In the genomic region with DNA sequence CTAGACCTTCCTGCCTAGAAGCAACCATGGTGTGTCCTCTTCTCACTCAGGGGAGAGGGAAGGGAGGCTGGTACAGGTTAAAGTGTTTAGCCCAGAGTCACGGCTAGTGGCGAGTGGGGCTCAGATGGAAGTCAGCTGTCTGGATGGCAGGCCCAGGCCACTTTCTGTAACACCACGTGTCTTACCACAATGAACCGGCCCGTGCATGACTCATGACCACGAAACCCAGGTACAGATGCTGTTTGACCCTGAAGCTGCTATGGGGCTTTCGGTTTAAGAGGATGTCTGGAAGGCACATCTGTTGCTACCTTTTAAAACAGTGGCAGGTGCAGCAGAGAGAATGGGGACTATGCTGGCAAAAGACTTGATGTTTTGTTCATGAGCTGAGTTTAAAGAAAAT, we compare ENCODE assay signal across 8 cellular contexts. TPM values are rescaled to one million over a fixed set of nuclear protein-coding genes. Genes with fewer than 3 reads are reported as not detected.
DNase-seq lines count a peak whose midpoint lies in the region; ATAC-seq and TF ChIP-seq lines count a peak whose summit lies in the region.

No MANE protein-coding gene starts in this region.

- no peak for TF ChIP-seq CTCF in HL-60 (IDR thresholded peaks at IDR 0.05; ENCODE audit: insufficient read depth, low read length)
- TF ChIP-seq CTCF in omental fat pad (IDR thresholded peaks at IDR 0.05) = no peak
- TF ChIP-seq CTCF in CD14-positive monocyte (IDR thresholded peaks at IDR 0.05) = no peak

- H3K27ac ChIP-seq in CD4-positive, alpha-beta memory T cell (ENCODE audit: low read depth, low read length) = peak overlapping the region; percentile 42
- H3K27ac ChIP-seq in HL-60 (replicated peaks) = no peak overlapping the region

- H3K27me3 Mint-ChIP-seq in CD4-positive, alpha-beta memory T cell = peaks cover 0 to 4% of the 10 kb centered on the region in 2 donors
- peaks cover 2% of the 10 kb centered on the region for H3K27me3 Mint-ChIP-seq in activated T-cell treated with anti-CD3 and anti-CD28 coated beads, Interleukin-2, amount 50 U/mL, for 4 hours (ENCODE audit: low read depth)
- peaks cover 0 to 1% (median 0%) of the 10 kb centered on the region in 3 donors for H3K27me3 Mint-ChIP-seq in CD14-positive monocyte (ENCODE audit: low read depth in 3 of 3)

- H3K9me3 Mint-ChIP-seq in CD4-positive, alpha-beta memory T cell = peaks cover 2 to 15% (median 6%) of the 10 kb centered on the region in 8 donors
- peaks cover 6% of the 10 kb centered on the region for H3K9me3 Mint-ChIP-seq in activated T-cell treated with anti-CD3 and anti-CD28 coated beads, Interleukin-2, amount 50 U/mL, for 4 hours
- peaks cover 0 to 4% (median 0%) of the 10 kb centered on the region in 7 donors for H3K9me3 Mint-ChIP-seq in CD14-positive monocyte

- H3K4me1 Mint-ChIP-seq in CD4-positive, alpha-beta memory T cell = peaks cover 55 to 74% (median 68%) of the 10 kb centered on the region in 4 donors
- H3K4me1 Mint-ChIP-seq in activated T-cell treated with anti-CD3 and anti-CD28 coated beads, Interleukin-2, amount 50 U/mL, for 4 hours (ENCODE audit: low read depth) = peaks cover 74% of the 10 kb centered on the region
- H3K4me1 Mint-ChIP-seq in CD14-positive monocyte = peaks cover 9% of the 10 kb centered on the region

- H3K27ac Mint-ChIP-seq in CD4-positive, alpha-beta memory T cell = peak overlapping the region; percentile 96 to 99 (median 98)
- H3K27ac Mint-ChIP-seq in CD14-positive monocyte = peak overlapping the region in 1 of 7 donors; percentile 46

- ATAC-seq in GM21447 (IDR thresholded peaks at IDR 0.05; ENCODE audit: unreplicated experiment) (peak; percentile 95), omental fat pad (ENCODE audit: low FRiP score) (no peak)
- ATAC-seq in activated T-cell treated with anti-CD3 and anti-CD28 coated beads, Interleukin-2, amount 50 U/mL, for 4 hours = peak; percentile 46 to 67

- peak overlapping the region in 7 of 8 donors; percentile 55 to 79 (median 70) for H3K4me3 Mint-ChIP-seq in CD4-positive, alpha-beta memory T cell
- peak overlapping the region; percentile 31 for H3K4me3 Mint-ChIP-seq in activated T-cell treated with anti-CD3 and anti-CD28 coated beads, Interleukin-2, amount 50 U/mL, for 4 hours
- no peak overlapping the region for H3K4me3 Mint-ChIP-seq in CD14-positive monocyte

- H3K4me1 ChIP-seq in CD4-positive, alpha-beta memory T cell (ENCODE audit: insufficient read depth, low read length) = peaks cover 74% of the 10 kb centered on the region

- no peak overlapping the region for H3K4me3 ChIP-seq in CD4-positive, alpha-beta memory T cell (ENCODE audit: low read length in 2 of 2)
- H3K4me3 ChIP-seq in HL-60 (replicated peaks; ENCODE audit: insufficient read depth, low read length) = no peak overlapping the region

- no peaks in the 10 kb centered on the region for H3K27me3 ChIP-seq in CD4-positive, alpha-beta memory T cell (ENCODE audit: insufficient read depth, low read length)
- H3K27me3 ChIP-seq in HL-60 (ENCODE audit: insufficient read depth, poor library complexity, severe bottlenecking) = no peaks in the 10 kb centered on the region

- no peaks in the 10 kb centered on the region for H3K36me3 ChIP-seq in CD4-positive, alpha-beta memory T cell (ENCODE audit: insufficient read depth, low read length)

- H3K9me3 ChIP-seq in CD4-positive, alpha-beta memory T cell (ENCODE audit: control insufficient read depth in 1 of 2, low read length in 2 of 2) = no peaks in the 10 kb centered on the region

- CTCF ChIA-PET in CD4-positive, alpha-beta memory T cell (lab: Charles Lee; ENCODE audit: partially characterized antibody) = interaction anchor here (0.9 to 4.8 kb wide), 7 partner anchors 8 to 106 kb away, joined by 3 to 21 read pairs (median 4); no protein-coding TSS in a partner anchor

- peak; percentile 45 to 82 (median 53) for DNase-seq in CD4-positive, alpha-beta memory T cell
- DNase-seq in HL-60 (ENCODE audit: low read depth in 1 of 2, low spot score in 1 of 2) (peak; percentile 16 to 49), omental fat pad (ENCODE audit: low spot score) (no peak), SHP77 (lab: John Stamatoyannopoulos, UW) (no peak), CD14-positive monocyte (ENCODE audit: low spot score) (no peak)
- peak; percentile 51 for DNase-seq in activated T-cell treated with anti-CD3 and anti-CD28 coated beads, Interleukin-2, amount 50 U/mL, for 4 hours
- DNase-seq in stimulated activated CD4-positive, alpha-beta T cell treated with anti-CD3 and anti-CD28 coated beads, Interleukin-12 subunit alpha, Interleukin-12 subunit beta, amount 100 ng/mL, for 48 hours (ENCODE audit: low read depth in 2 of 3, low spot score in 1 of 3) = peak; percentile 38 to 56 (median 49)

- H3K36me3 Mint-ChIP-seq in CD4-positive, alpha-beta memory T cell = peaks cover 18 to 21% of the 10 kb centered on the region in 2 donors
- H3K36me3 Mint-ChIP-seq in activated T-cell treated with anti-CD3 and anti-CD28 coated beads, Interleukin-2, amount 50 U/mL, for 4 hours (ENCODE audit: insufficient read depth) = peaks cover 4% of the 10 kb centered on the region
- no peaks in the 10 kb centered on the region for H3K36me3 Mint-ChIP-seq in CD14-positive monocyte

- intact Hi-C loops in CD4-positive, alpha-beta memory T cell (cut with micrococcal nuclease) = loop anchor here (2.0 to 10.0 kb wide), 3 partner anchors 16 to 706 kb away; partner anchors contain the start of genes CCR6 and RNASET2
- intact Hi-C loops in CD14-positive monocyte (cut with micrococcal nuclease) = no loop called here

- POLR2A ChIA-PET in CD4-positive, alpha-beta memory T cell (lab: Charles Lee; ENCODE audit: partially characterized antibody) = interaction anchor here (0.7 to 3.4 kb wide), 13 partner anchors 9 to 207 kb away, joined by 3 to 28 read pairs (median 5); partner anchors contain the start of gene RPS6KA2

RNA-seq across cellular contexts. Expression of gene MPC1, which starts 36.5 kb away (rescaled TPM):
- 10 to 100 TPM; 33.1 to 34.7 TPM for total RNA-seq in CD4-positive, alpha-beta memory T cell
- polyA plus RNA-seq in CD4-positive, alpha-beta memory T cell = 10 to 100 TPM; 57.2 to 85.0 TPM
- total RNA-seq in activated T-cell treated with anti-CD3 and anti-CD28 coated beads, Interleukin-2, amount 50 U/mL, for 4 hours = 10 to 100 TPM; 17.9 to 24.6 (median 24.0) TPM
- total RNA-seq in omental fat pad = 10 to 100 TPM; 33.4 to 99.4 (median 58.8) TPM
- polyA plus RNA-seq in CD14-positive monocyte = 100 to 1,000 TPM; 104 to 122 TPM

Comparison
In these comparisons a context has a peak if more than half of its experiments do, and no peak if none do; other contexts are left out.
1. DNase-seq: peak in CD4-positive, alpha-beta memory T cell (5 of 5), HL-60 (2 of 2), activated T-cell treated with anti-CD3 and anti-CD28 coated beads, Interleukin-2, amount 50 U/mL, for 4 hours (single experiment) and stimulated activated CD4-positive, alpha-beta T cell treated with anti-CD3 and anti-CD28 coated beads, Interleukin-12 subunit alpha, Interleukin-12 subunit beta, amount 100 ng/mL, for 48 hours (3 of 3); none in omental fat pad (single experiment), SHP77 (0 of 2) and CD14-positive monocyte (single experiment).
2. H3K4me3 Mint-ChIP-seq: peak in CD4-positive, alpha-beta memory T cell (7 of 8) and activated T-cell treated with anti-CD3 and anti-CD28 coated beads, Interleukin-2, amount 50 U/mL, for 4 hours (single experiment); none in CD14-positive monocyte (0 of 2).